9 cellular contexts compared by ENCODE assay signal in the genomic region with DNA sequence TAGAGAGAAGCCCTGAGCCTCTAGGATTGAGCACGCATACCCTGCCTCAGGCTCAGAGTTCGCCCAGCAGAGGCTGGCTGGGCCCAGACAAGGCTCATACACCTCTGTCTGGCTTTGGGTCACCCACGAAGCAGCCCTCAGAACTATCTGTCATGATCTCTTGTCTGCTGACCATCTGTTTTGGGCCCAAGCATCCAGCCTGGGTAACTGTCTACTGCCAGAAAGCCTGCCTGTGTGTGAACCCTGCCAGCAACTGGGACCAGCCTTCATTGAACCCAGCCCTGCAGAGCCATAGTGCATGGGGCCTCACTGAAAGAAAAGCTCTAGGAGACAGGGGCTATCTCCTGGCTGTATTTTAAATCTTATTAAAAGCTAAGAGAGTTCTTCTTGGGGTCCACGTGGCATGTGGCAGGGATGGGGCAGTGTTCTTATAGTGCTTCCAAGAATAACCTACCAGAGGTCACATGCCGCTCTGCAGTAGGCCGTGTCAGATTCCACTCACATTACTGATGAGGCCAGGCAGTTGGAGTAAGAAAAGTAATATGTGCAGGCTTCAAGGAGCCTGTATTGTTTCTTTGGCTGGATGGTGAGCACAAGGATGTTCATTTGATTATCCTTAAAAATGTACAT. TPM values are rescaled to one million over a fixed set of nuclear protein-coding genes. Genes with fewer than 3 reads are reported as not detected.
DNase-seq lines count a peak whose midpoint lies in the region; ATAC-seq, FAIRE-seq and TF ChIP-seq lines count a peak whose summit lies in the region.
"Had no signal": no experiment of that assay in that cellular context is flagged by ENCODE, and none has a peak within 500 bp of the region (broad histone marks: within the 10 kb centered on the region; RNA-seq: fewer than 3 reads in every experiment).

No MANE protein-coding gene starts in this region.

- DNase-seq in RWPE1 (ENCODE audit: low spot score) (no peak), glutamatergic neuron (no peak), pancreas (no peak), NOMO-1 treated with dmso at 0.1 percent for 144 hours (lab: John Stamatoyannopoulos, UW; ENCODE audit: unreplicated experiment) (no peak), NCI-H1092 (lab: John Stamatoyannopoulos, UW) (no peak), NCI-H226 (no peak)
- no peak for DNase-seq in activated T-cell treated with anti-CD3 and anti-CD28 coated beads, Interleukin-2, amount 50 U/mL, for 48 hours

- CTCF ChIA-PET in RWPE1 (lab: Yijun Ruan, JAX): no interaction called here

- FAIRE-seq in pancreas (lab: Jason Lieb, UNC): no peak

- H3K27me3 Mint-ChIP-seq in glutamatergic neuron (ENCODE audit: unreplicated experiment): peaks cover 11% of the 10 kb centered on the region
- H3K27me3 Mint-ChIP-seq: stimulated activated naive CD8-positive, alpha-beta T cell treated with anti-CD3 and anti-CD28 coated beads, Interleukin-15, Interleukin-2, amounts not matched to agents 100 ng/mL and 50 ng/mL, for 24 hours had no signal

- peak overlapping the region; percentile 81 for H3K4me2 ChIP-seq in BLaER1

- H3K36me3 ChIP-seq in BLaER1 (peaks cover 80% of the 10 kb centered on the region), pancreas (peaks cover 0 to 24% (median 7%) of the 10 kb centered on the region in 3 donors)

- no peak overlapping the region for H3K9ac ChIP-seq in BLaER1

- peak overlapping the region; percentile 16 for H3K4me3 Mint-ChIP-seq in glutamatergic neuron (ENCODE audit: unreplicated experiment)
- H3K4me3 Mint-ChIP-seq: stimulated activated naive CD8-positive, alpha-beta T cell treated with anti-CD3 and anti-CD28 coated beads, Interleukin-15, Interleukin-2, amounts not matched to agents 100 ng/mL and 50 ng/mL, for 24 hours had no signal

- H3K36me3 Mint-ChIP-seq in glutamatergic neuron (ENCODE audit: unreplicated experiment): peaks cover 4% of the 10 kb centered on the region

- H3K27me3 ChIP-seq in BLaER1 (no peaks in the 10 kb centered on the region), pancreas (no peaks in the 10 kb centered on the region)

- H3K9me3 Mint-ChIP-seq in glutamatergic neuron (ENCODE audit: unreplicated experiment): peaks cover 13% of the 10 kb centered on the region
- H3K9me3 Mint-ChIP-seq: stimulated activated naive CD8-positive, alpha-beta T cell treated with anti-CD3 and anti-CD28 coated beads, Interleukin-15, Interleukin-2, amounts not matched to agents 100 ng/mL and 50 ng/mL, for 24 hours had no signal

- ATAC-seq in pancreas: no peak

- H3K4me1 ChIP-seq in BLaER1 (peaks cover 72% of the 10 kb centered on the region), pancreas (peaks cover 31 to 45% (median 42%) of the 10 kb centered on the region in 3 donors)

- H3K9me3 ChIP-seq in BLaER1: no peaks in the 10 kb centered on the region
- no peaks in the 10 kb centered on the region for H3K9me3 ChIP-seq in pancreas

- intact Hi-C loops in pancreas (cut with DNase I): no loop called here

- H3K27ac ChIP-seq in BLaER1: peak overlapping the region; percentile 78; the same call in 1 of the 2 replicates
- peak overlapping the region; percentile 36 for H3K27ac ChIP-seq in RWPE1
- H3K27ac ChIP-seq in pancreas: peak overlapping the region; percentile 4 to 92 (median 90)

- H3K4me3 ChIP-seq in BLaER1 (no peak overlapping the region), pancreas (no peak overlapping the region)

- WGBS in pancreas, 2 donors: 83 to 84% methylated on average over 6 of the region's 6 CpGs

- peaks cover 59% of the 10 kb centered on the region for H4K20me1 ChIP-seq in BLaER1

- H3K4me1 Mint-ChIP-seq in glutamatergic neuron (ENCODE audit: low read depth, unreplicated experiment): peaks cover 27% of the 10 kb centered on the region

- H3K27ac Mint-ChIP-seq in glutamatergic neuron (ENCODE audit: unreplicated experiment): peak overlapping the region; percentile 67

- POLR2A ChIA-PET in RWPE1 (lab: Yijun Ruan, JAX; ENCODE audit: low non-redundant PET): no interaction called here

- no peak for TF ChIP-seq CTCF in RWPE1 (conservative IDR thresholded peaks at IDR 0.05; ENCODE audit: low read depth)
- TF ChIP-seq CTCF in glutamatergic neuron (IDR thresholded peaks at IDR 0.05; ENCODE audit: partially characterized antibody, unreplicated experiment): no peak
- no peak for TF ChIP-seq CTCF in pancreas (IDR thresholded peaks at IDR 0.05)

RNA-seq across cellular contexts. Expression of a gene that starts 7.3 kb away (rescaled TPM):
- total RNA-seq in glutamatergic neuron (ENCODE audit: unreplicated experiment) (32.5 TPM), pancreas (10 to 100 TPM; 20.1 to 38.4 (median 24.9) TPM)
- 10 to 100 TPM in 1 of 2 donors, 1 to 10 TPM in 1; 8.2 to 12.6 TPM for polyA plus RNA-seq in pancreas

RNA-seq across cellular contexts. Expression of a gene that starts 7.5 kb away (rescaled TPM):
- total RNA-seq in glutamatergic neuron (ENCODE audit: unreplicated experiment): 68.1 TPM
- 10 to 100 TPM; 25.2 to 34.4 (median 29.3) TPM for total RNA-seq in pancreas
- polyA plus RNA-seq in pancreas: 10 to 100 TPM; 25.0 to 40.0 TPM

RNA-seq across cellular contexts. Expression of a gene that starts 46.8 kb away (rescaled TPM):
- 136 TPM for total RNA-seq in glutamatergic neuron (ENCODE audit: unreplicated experiment)
- total RNA-seq in pancreas: 10 to 100 TPM; 42.1 to 60.1 (median 47.8) TPM
- polyA plus RNA-seq in pancreas: 10 to 100 TPM; 51.4 to 87.7 TPM

RNA-seq across cellular contexts. Expression of a gene that starts 49.9 kb away (rescaled TPM):
- total RNA-seq in glutamatergic neuron (ENCODE audit: unreplicated experiment) (100 TPM), pancreas (10 to 100 TPM; 37.1 to 65.1 (median 58.5) TPM)
- 10 to 100 TPM; 21.7 to 29.5 TPM for polyA plus RNA-seq in pancreas

Comparison
In these comparisons a context has a peak if more than half of its experiments do, and no peak if none do; other contexts are left out.
1. H3K27ac ChIP-seq: peak in every context shown above with its lines; median percentile 90 in pancreas; 78 in BLaER1; 36 in RWPE1.